Comparison of ENCODE assay signal across 23 cellular contexts in genomic region chrX:101171883-101172400, GRCh38. TPM values are rescaled to one million over a fixed set of nuclear protein-coding genes. Genes with fewer than 3 reads are reported as not detected.
DNase-seq lines count a peak whose midpoint lies in the region; ATAC-seq, FAIRE-seq and TF ChIP-seq lines count a peak whose summit lies in the region.
"Had no signal": no experiment of that assay in that cellular context is flagged by ENCODE, and none has a peak within 500 bp of the region (broad histone marks: within the 10 kb centered on the region; RNA-seq: fewer than 3 reads in every experiment).

No MANE protein-coding gene starts in this region.

- H3K4me2 ChIP-seq in A549 (no peak overlapping the region), mammary epithelial cell (ENCODE audit: insufficient read depth, low read depth, low read length) (no peak overlapping the region)
- H3K4me2 ChIP-seq: KMS-11, SK-N-SH had no signal

- no peak for TF ChIP-seq RAD21 in A549 (conservative IDR thresholded peaks at IDR 0.05 in 1 of 2, IDR thresholded peaks at IDR 0.05 in 1 of 2)

- H3K4me3 ChIP-seq in A549 (no peak overlapping the region), mammary epithelial cell (replicated peaks in 1 of 3; ENCODE audit: insufficient read depth in 1 of 3, low read depth in 2 of 3, low read length in 3 of 3) (no peak overlapping the region), fibroblast of pulmonary artery (replicated peaks; ENCODE audit: low read depth, low read length) (no peak overlapping the region)
- H3K4me3 ChIP-seq: GM23248, HAP-1 had no signal

- no peak for TF ChIP-seq EP300 in A549 (IDR thresholded peaks at IDR 0.05)

- H3K4me1 ChIP-seq in A549 (no peaks in the 10 kb centered on the region), mammary epithelial cell (ENCODE audit: insufficient read depth, low read length) (no peaks in the 10 kb centered on the region)
- H3K4me1 ChIP-seq: HAP-1 had no signal

- CTCF ChIA-PET in A549 (lab: Yijun Ruan, JAX) (no interaction called here), mammary epithelial cell (lab: Charles Lee; ENCODE audit: low non-redundant PET) (no interaction called here)

- H3K9me3 ChIP-seq in A549 (no peaks in the 10 kb centered on the region), mammary epithelial cell (replicated peaks; ENCODE audit: insufficient read depth, low read length) (no peaks in the 10 kb centered on the region)
- H3K9me3 ChIP-seq: HAP-1, SK-N-SH had no signal

- no peak for TF ChIP-seq CTCF in A549 (IDR thresholded peaks at IDR 0.05)
- no peak for TF ChIP-seq CTCF in mammary epithelial cell (conservative IDR thresholded peaks at IDR 0.05 in 1 of 2, IDR thresholded peaks at IDR 0.05 in 1 of 2; ENCODE audit: extremely low read depth in 1 of 2, insufficient read depth in 1 of 2, low read depth in 1 of 2, low read length in 2 of 2)
- no peak for TF ChIP-seq CTCF in fibroblast of pulmonary artery (IDR thresholded peaks at IDR 0.05; ENCODE audit: low read length, missing control alignments)

- H3K79me2 ChIP-seq in mammary epithelial cell (ENCODE audit: insufficient read depth, low read length) = no peaks in the 10 kb centered on the region

- no peak overlapping the region for H3K9ac ChIP-seq in mammary epithelial cell (ENCODE audit: insufficient read depth, low read length)
- H3K9ac ChIP-seq: GM23248, KMS-11, SK-N-SH had no signal

- dilution Hi-C loops in mammary epithelial cell (cut with HindIII; ENCODE audit: low sequenced_read_pairs) = no loop called here

- in situ Hi-C loops in mammary epithelial cell (cut with MboI; ENCODE audit: low sequenced_read_pairs in 2 of 2) = no loop called here

- no peaks in the 10 kb centered on the region for H3K36me3 ChIP-seq in mammary epithelial cell (ENCODE audit: insufficient read depth, low read length)
- H3K36me3 ChIP-seq: HAP-1 had no signal

- POLR2A ChIA-PET in A549 (lab: Yijun Ruan, JAX) = no interaction called here

- intact Hi-C loops in mammary epithelial cell (cut with micrococcal nuclease) = no loop called here

- H2AFZ ChIP-seq in mammary epithelial cell (ENCODE audit: low read depth, low read length) = no peak overlapping the region
- H2AFZ ChIP-seq: GM23248 had no signal

- WGBS in A549 (ENCODE audit: missing lambda C conversion rate) = 73% methylated on average over 4 of the region's 4 CpGs
- WGBS in mammary epithelial cell (ENCODE audit: low coverage, missing lambda C conversion rate) = 43% methylated on average over 4 of the region's 4 CpGs

- no peak for TF ChIP-seq POLR2A in A549 (IDR thresholded peaks at IDR 0.05; ENCODE audit: low read length)

- H3K27ac ChIP-seq in A549 = no peak overlapping the region
- H3K27ac ChIP-seq in mammary epithelial cell (ENCODE audit: insufficient read depth, low read depth, low read length) = no peak overlapping the region
- H3K27ac ChIP-seq: C4-2B, GM23248, KMS-11 had no signal

- ATAC-seq in A549 = no peak
- no peak for ATAC-seq in GM19463 (IDR thresholded peaks at IDR 0.05; ENCODE audit: unreplicated experiment)
- no peak for ATAC-seq in GM18519 (IDR thresholded peaks at IDR 0.05; ENCODE audit: low FRiP score, unreplicated experiment)
- ATAC-seq: T-cell had no signal

- no peak for DNase-seq in A549 (ENCODE audit: low read depth in 1 of 2, low spot score in 1 of 2)
- peak; percentile 54 for DNase-seq in LHCN-M2 (ENCODE audit: low read depth)
- DNase-seq in mammary epithelial cell = no peak
- DNase-seq in fibroblast of pulmonary artery (ENCODE audit: low read depth) = peak; percentile 14
- no peak for DNase-seq in NCI-H226
- DNase-seq: 8988T; CD8-positive, alpha-beta memory T cell; DMS53; GF-D8; GM23248; IMR-90; NCI-H1694; NCI-H2081; NCI-H510A; SIG-M5; SK-N-SH; T-cell had no signal

- FAIRE-seq in A549 (lab: Jason Lieb, UNC) = peak; percentile 86
- FAIRE-seq: D721Med had no signal

- H3K27me3 ChIP-seq in mammary epithelial cell (ENCODE audit: insufficient read depth, low read length) = no peaks in the 10 kb centered on the region

- BruUV-seq in mammary epithelial cell (replicated peaks; lab: Mats Ljungman, UMichigan) = TSS peak; percentile 16

- H4K20me1 ChIP-seq in mammary epithelial cell (ENCODE audit: insufficient read depth, low read length) = no peaks in the 10 kb centered on the region

TF ChIP-seq in A549, 52 proteins besides CTCF, POLR2A, EP300 and RAD21:
- TF ChIP-seq POLR2AphosphoS2 (conservative IDR thresholded peaks at IDR 0.05; ENCODE audit: low read length) = no peak
- no peak for TF ChIP-seq HOXB5 (CRISPR knock-in tag; IDR thresholded peaks at IDR 0.05)
- TF ChIP-seq GATA3 (IDR thresholded peaks at IDR 0.05; ENCODE audit: borderline replicate concordance) = no peak
- no peak for TF ChIP-seq CHD4 (IDR thresholded peaks at IDR 0.05; ENCODE audit: borderline replicate concordance)
- no peak for TF ChIP-seq RCOR1 (IDR thresholded peaks at IDR 0.05; ENCODE audit: low read depth, low read length)
- TF ChIP-seq HDAC2 (IDR thresholded peaks at IDR 0.05) = no peak
- TF ChIP-seq ZSCAN20 (CRISPR knock-in tag; IDR thresholded peaks at IDR 0.05) = no peak
- no peak for TF ChIP-seq ZFP36 (IDR thresholded peaks at IDR 0.05; ENCODE audit: borderline replicate concordance, partially characterized antibody)

RNA-seq across cellular contexts. Expression of gene DRP2, which starts 47.6 kb away (rescaled TPM):
- polyA plus RNA-seq in A549 (2011; rRNA removed) (0.62 and 0.66 TPM in 2 replicates), A549 (2017; fragmentation: RNase III; extraction: RNeasy Plus Mini Kit Qiagen cat#74134 plus additional on column Dnase treatment) (0.36 to 0.58 TPM (median 0.45 TPM) in 3 replicates), mammary epithelial cell (0.06 TPM)
- 0.27 and 0.29 TPM in 2 replicates for polyA plus RNA-seq in A549 (2012; cell fraction: cytosol; rRNA removed)
- polyA plus RNA-seq in A549 (2012; cell fraction: nucleus; rRNA removed) = 1.1 and 1.8 TPM in 2 replicates
- polyA minus RNA-seq in A549 (2011; rRNA and poly(A)+ RNA removed) = 1.1 and 1.4 TPM in 2 replicates
- total RNA-seq in LHCN-M2 (2014; rRNA removed) (2.5 and 3.1 TPM in 2 replicates), mammary epithelial cell (under 1 TPM in 1 of 2 donors, not detected in 1; 0.14 TPM)
- polyA plus RNA-seq in LHCN-M2 (2012) = 0.84 TPM
- polyA minus RNA-seq in mammary epithelial cell = not detected
- polyA plus RNA-seq: CD8-positive, alpha-beta memory T cell had no signal

Comparison
In these comparisons a context has a peak if more than half of its experiments do, and no peak if none do; other contexts are left out.
1. DNase-seq: peak in LHCN-M2 (single experiment) and fibroblast of pulmonary artery (single experiment); none in A549 (0 of 2), mammary epithelial cell (single experiment) and NCI-H226 (single experiment).